ENCODE assay signal across 1 cellular context in the genomic region with DNA sequence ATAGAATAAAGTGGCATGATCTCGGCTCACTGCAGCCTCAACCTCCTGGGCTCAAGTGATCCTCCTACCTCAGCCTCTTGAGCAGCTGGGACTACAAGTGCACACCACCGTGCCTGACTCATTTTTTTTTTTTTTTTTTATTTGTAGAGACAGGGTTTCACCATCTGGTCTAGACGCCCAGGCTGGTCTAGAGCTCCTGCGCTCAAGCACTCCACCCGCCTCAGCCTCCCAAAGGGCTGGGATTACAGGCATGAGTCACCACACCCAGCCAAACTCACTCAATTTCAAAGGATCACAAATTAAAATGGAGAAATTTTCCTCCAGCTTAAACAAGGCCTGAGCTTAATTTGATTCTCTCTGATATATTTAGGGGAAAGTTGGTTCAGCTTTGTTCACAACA.
TF ChIP-seq lines count a peak whose summit lies in the region.

No MANE protein-coding gene starts in this region.

TF ChIP-seq in HepG2, 621 proteins besides CTCF, POLR2A, EP300 and RAD21:
- TF ChIP-seq IKZF1 (IDR thresholded peaks at IDR 0.05): no peak
- TF ChIP-seq, protein P1, sequence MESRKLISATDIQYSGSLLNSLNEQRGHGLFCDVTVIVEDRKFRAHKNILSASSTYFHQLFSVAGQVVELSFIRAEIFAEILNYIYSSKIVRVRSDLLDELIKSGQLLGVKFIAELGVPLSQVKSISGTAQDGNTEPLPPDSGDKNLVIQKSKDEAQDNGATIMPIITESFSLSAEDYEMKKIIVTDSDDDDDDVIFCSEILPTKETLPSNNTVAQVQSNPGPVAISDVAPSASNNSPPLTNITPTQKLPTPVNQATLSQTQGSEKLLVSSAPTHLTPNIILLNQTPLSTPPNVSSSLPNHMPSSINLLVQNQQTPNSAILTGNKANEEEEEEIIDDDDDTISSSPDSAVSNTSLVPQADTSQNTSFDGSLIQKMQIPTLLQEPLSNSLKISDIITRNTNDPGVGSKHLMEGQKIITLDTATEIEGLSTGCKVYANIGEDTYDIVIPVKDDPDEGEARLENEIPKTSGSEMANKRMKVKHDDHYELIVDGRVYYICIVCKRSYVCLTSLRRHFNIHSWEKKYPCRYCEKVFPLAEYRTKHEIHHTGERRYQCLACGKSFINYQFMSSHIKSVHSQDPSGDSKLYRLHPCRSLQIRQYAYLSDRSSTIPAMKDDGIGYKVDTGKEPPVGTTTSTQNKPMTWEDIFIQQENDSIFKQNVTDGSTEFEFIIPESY (CRISPR knock-in tag; IDR thresholded peaks at IDR 0.05): peak; percentile 7; the same call in 1 of the 2 replicates
- peak; percentile 57 for TF ChIP-seq SKI (IDR thresholded peaks at IDR 0.05; ENCODE audit: partially characterized antibody)
- no peak for TF ChIP-seq GATAD2A (CRISPR knock-in tag; IDR thresholded peaks at IDR 0.05)
